9 cellular contexts compared by ENCODE assay signal in the genomic region with DNA sequence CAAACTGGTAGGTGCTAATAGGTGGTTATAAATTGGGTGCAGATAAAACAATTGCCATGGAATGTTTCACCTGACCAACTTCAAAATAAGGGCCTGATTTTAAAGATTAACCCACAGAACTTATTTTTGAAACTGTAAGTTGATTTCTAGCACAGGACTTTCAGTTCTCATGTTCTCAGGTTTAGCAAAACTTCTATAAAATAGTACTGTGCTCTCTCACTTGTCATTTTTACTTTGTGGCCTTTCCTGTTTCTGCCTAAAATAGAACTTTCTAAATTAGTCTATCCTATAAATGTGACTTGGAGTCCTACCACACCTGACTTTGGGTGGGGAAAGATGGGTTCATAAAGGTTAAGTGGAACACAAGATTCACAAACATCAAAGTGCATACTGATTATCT.
A peak's percentile ranks its signal among the peaks of the same experiment; 100 is the strongest.
DNase-seq lines count a peak whose midpoint lies in the region; ATAC-seq and TF ChIP-seq lines count a peak whose summit lies in the region.
"Had no signal": no experiment of that assay in that cellular context is flagged by ENCODE, and none has a peak within 500 bp of the region (broad histone marks: within the 10 kb centered on the region; RNA-seq: fewer than 3 reads in every experiment).

No MANE protein-coding gene starts in this region.

- no peaks in the 10 kb centered on the region for H3K79me2 ChIP-seq in Loucy (ENCODE audit: insufficient read depth, low read length)

- no peaks in the 10 kb centered on the region for H3K36me3 ChIP-seq in Loucy (ENCODE audit: insufficient read depth, low read length)
- H3K36me3 ChIP-seq: MG63 had no signal

- no peaks in the 10 kb centered on the region for H3K9me3 ChIP-seq in Loucy (ENCODE audit: insufficient read depth, low read depth, low read length)
- H3K9me3 ChIP-seq: MG63 had no signal

- no peak overlapping the region for H3K9ac ChIP-seq in Loucy (ENCODE audit: low read depth, low read length, poor library complexity, severe bottlenecking)

- no peaks in the 10 kb centered on the region for H3K9me2 ChIP-seq in Loucy (replicated peaks; ENCODE audit: low read depth, low read length)

- H3K36me3 Mint-ChIP-seq in activated naive CD4-positive, alpha-beta T cell treated with anti-CD3 and anti-CD28 coated beads, Interleukin-2, amount 50 U/mL, for 24 hours = peaks cover 15% of the 10 kb centered on the region

- peak overlapping the region; percentile 96 for H3K27ac Mint-ChIP-seq in activated naive CD4-positive, alpha-beta T cell treated with anti-CD3 and anti-CD28 coated beads, Interleukin-2, amount 50 U/mL, for 24 hours

- no peak overlapping the region for H3K4me3 ChIP-seq in Loucy (ENCODE audit: low read length, poor library complexity, severe bottlenecking)
- H3K4me3 ChIP-seq: MG63 had no signal

- H3F3A ChIP-seq in Loucy (ENCODE audit: low read depth) = peaks cover 5% of the 10 kb centered on the region; the same call in 1 of the 2 replicates

- H2AFZ ChIP-seq in Loucy (ENCODE audit: low read length) = no peak overlapping the region

- no peak for DNase-seq in activated naive CD4-positive, alpha-beta T cell (lab: John Stamatoyannopoulos, UW)
- DNase-seq in NCI-H1930 (lab: John Stamatoyannopoulos, UW) (no peak), iPS-NIHi7 (ENCODE audit: extremely low spot score) (no peak)
- no peak for DNase-seq in stimulated activated CD8-positive, alpha-beta memory T cell treated with anti-CD3 and anti-CD28 coated beads, Interleukin-4, amount 100 ng/mL, for 48 hours
- DNase-seq: MG63 had no signal

- H3K4me2 ChIP-seq in Loucy (ENCODE audit: low read depth, low read length, poor library complexity, severe bottlenecking) = peak overlapping the region; percentile 36

- peaks cover 14% of the 10 kb centered on the region for H3K27me3 ChIP-seq in Loucy (ENCODE audit: insufficient read depth, low read length, poor library complexity, severe bottlenecking)

- H3K4me1 ChIP-seq in Loucy (ENCODE audit: insufficient read depth, low read length, poor library complexity, severe bottlenecking) = peaks cover 47% of the 10 kb centered on the region

- H3K4me1 Mint-ChIP-seq in activated naive CD4-positive, alpha-beta T cell treated with anti-CD3 and anti-CD28 coated beads, Interleukin-2, amount 50 U/mL, for 24 hours = peaks cover 66% of the 10 kb centered on the region

- no peaks in the 10 kb centered on the region for H4K20me1 ChIP-seq in Loucy (ENCODE audit: insufficient read depth, low read length, poor library complexity, severe bottlenecking)

- H3K27me3 Mint-ChIP-seq in activated naive CD4-positive, alpha-beta T cell treated with anti-CD3 and anti-CD28 coated beads, Interleukin-2, amount 50 U/mL, for 24 hours = no peaks in the 10 kb centered on the region

- ATAC-seq in HG02642 (IDR thresholded peaks at IDR 0.05; ENCODE audit: poor library complexity, unreplicated experiment) (peak; percentile 52), HG03025 (IDR thresholded peaks at IDR 0.05; ENCODE audit: low FRiP score, unreplicated experiment) (no peak)

- no peak for TF ChIP-seq CTCF in Loucy (conservative IDR thresholded peaks at IDR 0.05; ENCODE audit: low read length)

- H3K9me3 Mint-ChIP-seq in activated naive CD4-positive, alpha-beta T cell treated with anti-CD3 and anti-CD28 coated beads, Interleukin-2, amount 50 U/mL, for 24 hours = peaks cover 10% of the 10 kb centered on the region

- peak overlapping the region; percentile 69 for H3K4me3 Mint-ChIP-seq in activated naive CD4-positive, alpha-beta T cell treated with anti-CD3 and anti-CD28 coated beads, Interleukin-2, amount 50 U/mL, for 24 hours
